2 cellular contexts compared by ENCODE assay signal in the genomic region with DNA sequence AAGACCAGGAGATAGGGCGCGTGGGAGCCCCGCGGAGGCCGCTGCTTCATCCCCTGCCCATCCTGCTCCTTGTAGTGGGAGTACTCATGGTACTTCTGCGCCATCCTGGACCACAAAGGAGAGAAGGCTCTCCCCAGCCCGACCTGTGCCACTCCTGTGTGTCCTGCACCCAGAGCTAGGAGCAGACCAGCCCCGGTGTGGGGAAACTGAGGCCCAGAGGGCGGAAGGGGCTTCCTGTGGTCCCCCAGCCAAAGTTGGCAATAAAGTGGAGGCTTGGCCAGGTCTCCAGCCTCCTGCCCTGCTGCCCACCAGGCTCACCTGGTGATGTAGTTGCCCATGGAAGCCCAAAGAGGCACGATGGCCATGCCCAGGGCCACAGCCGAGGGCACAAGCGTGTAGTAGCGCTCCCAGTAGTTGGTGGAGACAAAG.
TF ChIP-seq lines count a peak whose summit lies in the region.

No MANE protein-coding gene starts in this region.

TF ChIP-seq in HCT116, 20 proteins besides CTCF, POLR2A, EP300 and RAD21:
- TF ChIP-seq POLR2AphosphoS5 (IDR thresholded peaks at IDR 0.05; ENCODE audit: low read depth, low read length) (0 out of 2 replicates have a peak, but pooled peaks have one; percentile 19), CBX3 (IDR thresholded peaks at IDR 0.05; ENCODE audit: low read depth) (no peak)

TF ChIP-seq in K562, 482 proteins besides CTCF, POLR2A, EP300 and RAD21:
- TF ChIP-seq POLR2G (IDR thresholded peaks at IDR 0.05; ENCODE audit: low read depth, low read length) = peak; percentile 31; the same call in 1 of the 2 replicates
- TF ChIP-seq CBFA2T3 (IDR thresholded peaks at IDR 0.05) = no peak
